Comparison of ENCODE assay signal across 23 cellular contexts in genomic region chr3:128820252-128820839, GRCh38.
"Had no signal": no experiment of that assay in that cellular context is flagged by ENCODE, and none has a peak within 500 bp of the region (broad histone marks: within the 10 kb centered on the region; RNA-seq: fewer than 3 reads in every experiment).

No MANE protein-coding gene starts in this region.

- H3K27ac Mint-ChIP-seq: effector memory CD8-positive, alpha-beta T cell; memory B cell; natural killer cell; stimulated activated memory B cell treated with anti-CD40 and anti-IgM and Interleukin-4, amounts not matched to agents 10 μg/mL and 1 μg/mL and 100 μg/mL, for 72 hours had no signal

- ATAC-seq: effector memory CD8-positive, alpha-beta T cell; gastroesophageal sphincter; left colon; natural killer cell; psoas muscle; stimulated activated memory B cell treated with anti-CD40 and anti-IgM and Interleukin-4, amounts not matched to agents 10 μg/mL and 1 μg/mL and 100 μg/mL, for 72 hours had no signal

- H3K4me1 Mint-ChIP-seq: stimulated activated memory B cell treated with anti-CD40 and anti-IgM and Interleukin-4, amounts not matched to agents 10 μg/mL and 1 μg/mL and 100 μg/mL, for 72 hours had no signal

- H3K36me3 ChIP-seq: ovary, uterus had no signal

- H3K4me3 Mint-ChIP-seq: effector memory CD8-positive, alpha-beta T cell; memory B cell; natural killer cell; stimulated activated memory B cell treated with anti-CD40 and anti-IgM and Interleukin-4, amounts not matched to agents 10 μg/mL and 1 μg/mL and 100 μg/mL, for 72 hours; stimulated activated naive CD8-positive, alpha-beta T cell treated with anti-CD3 and anti-CD28 coated beads, Interleukin-15, Interleukin-2, amounts not matched to agents 100 ng/mL and 50 ng/mL, for 24 hours had no signal

- DNase-seq: cerebellar nuclear complex; cortex of kidney; effector memory CD8-positive, alpha-beta T cell; heart right ventricle; hippocampal formation; left colon; natural killer cell; occipital lobe; ovary; posterior cingulate gyrus; psoas muscle; sigmoid colon; stimulated activated CD4-positive, alpha-beta T cell treated with anti-CD3 and anti-CD28 coated beads, Interleukin-2, amount 100 ng/mL, for 24 hours; stimulated activated CD4-positive, alpha-beta T cell treated with anti-CD3 and anti-CD28 coated beads, Interleukin-4, amount 100 ng/mL, for 24 hours; upper lobe of left lung had no signal

- H3K4me3 ChIP-seq: gastroesophageal sphincter, heart right ventricle, lung, ovary, psoas muscle, sigmoid colon, thoracic aorta, tibial nerve, upper lobe of left lung, uterus had no signal

- H3K27me3 Mint-ChIP-seq: effector memory CD8-positive, alpha-beta T cell; memory B cell; stimulated activated memory B cell treated with anti-CD40 and anti-IgM and Interleukin-4, amounts not matched to agents 10 μg/mL and 1 μg/mL and 100 μg/mL, for 72 hours; stimulated activated naive CD8-positive, alpha-beta T cell treated with anti-CD3 and anti-CD28 coated beads, Interleukin-15, Interleukin-2, amounts not matched to agents 100 ng/mL and 50 ng/mL, for 24 hours had no signal

- H3K9me3 Mint-ChIP-seq: effector memory CD8-positive, alpha-beta T cell; memory B cell; natural killer cell; stimulated activated memory B cell treated with anti-CD40 and anti-IgM and Interleukin-4, amounts not matched to agents 10 μg/mL and 1 μg/mL and 100 μg/mL, for 72 hours; stimulated activated naive CD8-positive, alpha-beta T cell treated with anti-CD3 and anti-CD28 coated beads, Interleukin-15, Interleukin-2, amounts not matched to agents 100 ng/mL and 50 ng/mL, for 24 hours had no signal

- H3K27ac ChIP-seq: gastroesophageal sphincter, ovary, psoas muscle, sigmoid colon, thoracic aorta, tibial nerve, upper lobe of left lung, uterus had no signal

- H3K9me3 ChIP-seq: gastroesophageal sphincter, heart right ventricle, ovary, psoas muscle, sigmoid colon, thoracic aorta, tibial nerve, upper lobe of left lung, uterus had no signal

- H3K4me1 ChIP-seq: uterus had no signal

- H3K27me3 ChIP-seq: gastroesophageal sphincter, heart right ventricle, ovary, sigmoid colon, tibial nerve, upper lobe of left lung, uterus had no signal
